10 cellular contexts compared by ENCODE assay signal in genomic region chr14:95496690-95497241, GRCh38. TPM values are rescaled to one million over a fixed set of nuclear protein-coding genes. Genes with fewer than 3 reads are reported as not detected.
A peak's percentile ranks its signal among the peaks of the same experiment; 100 is the strongest.
DNase-seq lines count a peak whose midpoint lies in the region; ATAC-seq and TF ChIP-seq lines count a peak whose summit lies in the region.
"Had no signal": no experiment of that assay in that cellular context is flagged by ENCODE, and none has a peak within 500 bp of the region (broad histone marks: within the 10 kb centered on the region; RNA-seq: fewer than 3 reads in every experiment).

No MANE protein-coding gene starts in this region.

- H3K36me3 ChIP-seq in thoracic aorta: no peaks in the 10 kb centered on the region

- H3K27me3 Mint-ChIP-seq in activated CD4-positive, alpha-beta T cell treated with anti-CD3 and anti-CD28 coated beads, Interleukin-2, amount 10 ng/mL, durations not matched to agents 24 days and 14 days: no peaks in the 10 kb centered on the region
- no peaks in the 10 kb centered on the region for H3K27me3 Mint-ChIP-seq in activated naive CD8-positive, alpha-beta T cell treated with anti-CD3 and anti-CD28 coated beads, Interleukin-2, amount 50 U/mL, for 24 hours

- no peak overlapping the region for H3K4me3 ChIP-seq in thoracic aorta

- ATAC-seq in activated naive CD8-positive, alpha-beta T cell treated with anti-CD3 and anti-CD28 coated beads, Interleukin-2, amount 50 U/mL, for 24 hours: no peak
- ATAC-seq in left colon (peak; percentile 44), thoracic aorta (ENCODE audit: insufficient number of reproducible peaks, low FRiP score, low read depth) (no peak), GM19328 (IDR thresholded peaks at IDR 0.05; ENCODE audit: unreplicated experiment) (no peak), HG03520 (IDR thresholded peaks at IDR 0.05; ENCODE audit: unreplicated experiment) (no peak)

- no peaks in the 10 kb centered on the region for H3K9me3 ChIP-seq in thoracic aorta

- no peak for TF ChIP-seq CTCF in thoracic aorta (IDR thresholded peaks at IDR 0.05)

- H3K27ac ChIP-seq in thoracic aorta: peak overlapping the region; percentile 0 to 56

- peaks cover 38% of the 10 kb centered on the region for H3K36me3 Mint-ChIP-seq in activated CD4-positive, alpha-beta T cell treated with anti-CD3 and anti-CD28 coated beads, Interleukin-2, amount 10 ng/mL, durations not matched to agents 24 days and 14 days (ENCODE audit: low read depth)
- peaks cover 29% of the 10 kb centered on the region for H3K36me3 Mint-ChIP-seq in activated naive CD8-positive, alpha-beta T cell treated with anti-CD3 and anti-CD28 coated beads, Interleukin-2, amount 50 U/mL, for 24 hours (ENCODE audit: low read depth)

- H3K4me1 ChIP-seq in thoracic aorta (ENCODE audit: control insufficient read depth in 1 of 2, low read depth in 2 of 2): peaks cover 46 to 64% of the 10 kb centered on the region in 2 donors

- H3K4me1 Mint-ChIP-seq in activated CD4-positive, alpha-beta T cell treated with anti-CD3 and anti-CD28 coated beads, Interleukin-2, amount 10 ng/mL, durations not matched to agents 24 days and 14 days: peaks cover 55% of the 10 kb centered on the region
- H3K4me1 Mint-ChIP-seq in activated naive CD8-positive, alpha-beta T cell treated with anti-CD3 and anti-CD28 coated beads, Interleukin-2, amount 50 U/mL, for 24 hours: peaks cover 61% of the 10 kb centered on the region

- peak overlapping the region; percentile 92 for H3K27ac Mint-ChIP-seq in activated CD4-positive, alpha-beta T cell treated with anti-CD3 and anti-CD28 coated beads, Interleukin-2, amount 10 ng/mL, durations not matched to agents 24 days and 14 days
- H3K27ac Mint-ChIP-seq in activated naive CD8-positive, alpha-beta T cell treated with anti-CD3 and anti-CD28 coated beads, Interleukin-2, amount 50 U/mL, for 24 hours: peak overlapping the region; percentile 88

- H3K4me3 Mint-ChIP-seq in activated CD4-positive, alpha-beta T cell treated with anti-CD3 and anti-CD28 coated beads, Interleukin-2, amount 10 ng/mL, durations not matched to agents 24 days and 14 days: peak overlapping the region; percentile 18
- H3K4me3 Mint-ChIP-seq in activated naive CD8-positive, alpha-beta T cell treated with anti-CD3 and anti-CD28 coated beads, Interleukin-2, amount 50 U/mL, for 24 hours: no peak overlapping the region

- no peak for DNase-seq in activated CD4-positive, alpha-beta T cell treated with anti-CD3 and anti-CD28 coated beads, Interleukin-2, amount 10 ng/mL, durations not matched to agents 24 days and 14 days
- DNase-seq in activated CD4-positive, alpha-beta T cell treated with anti-CD3 and anti-CD28 coated beads for 1 hour: no peak
- no peak for DNase-seq in activated naive CD8-positive, alpha-beta T cell treated with anti-CD3 and anti-CD28 coated beads, Interleukin-2, amount 50 U/mL, for 24 hours
- DNase-seq in left colon (no peak), thoracic aorta (ENCODE audit: low spot score) (no peak), NCI-H1048 (lab: John Stamatoyannopoulos, UW) (no peak)
- DNase-seq: activated CD8-positive, alpha-beta memory T cell treated with anti-CD3 and anti-CD28 coated beads, Interleukin-2, amount 50 U/mL, for 48 hours; NCI-H1417 treated with DMSO at 0.1 percent for 48 hours had no signal

- H3K27me3 ChIP-seq in thoracic aorta (replicated peaks; ENCODE audit: insufficient read depth): no peaks in the 10 kb centered on the region

- peaks cover 5% of the 10 kb centered on the region for H3K9me3 Mint-ChIP-seq in activated CD4-positive, alpha-beta T cell treated with anti-CD3 and anti-CD28 coated beads, Interleukin-2, amount 10 ng/mL, durations not matched to agents 24 days and 14 days
- peaks cover 6% of the 10 kb centered on the region for H3K9me3 Mint-ChIP-seq in activated naive CD8-positive, alpha-beta T cell treated with anti-CD3 and anti-CD28 coated beads, Interleukin-2, amount 50 U/mL, for 24 hours

- intact Hi-C loops in activated CD4-positive, alpha-beta T cell treated with anti-CD3 and anti-CD28 coated beads, Interleukin-2, amount 10 ng/mL, durations not matched to agents 24 days and 14 days (cut with micrococcal nuclease): loop anchor here (2.0 kb wide), 1 partner anchor 20 kb away; the partner anchor contains the start of gene SYNE3
- intact Hi-C loops in left colon (cut with DNase I, micrococcal nuclease): no loop called here

RNA-seq across cellular contexts. Expression of gene SYNE3, which starts 19.7 kb away (rescaled TPM):
- total RNA-seq in activated CD4-positive, alpha-beta T cell treated with anti-CD3 and anti-CD28 coated beads, Interleukin-2, amount 10 ng/mL, durations not matched to agents 24 days and 14 days: 45.2 and 46.3 TPM in 2 replicates
- total RNA-seq in left colon: 10 to 100 TPM; 11.6 to 12.1 TPM
- 10 to 100 TPM; 29.5 to 43.4 TPM for total RNA-seq in thoracic aorta

RNA-seq across cellular contexts. Expression of gene GLRX5, which starts 38.1 kb away (rescaled TPM):
- 43.7 and 45.6 TPM in 2 replicates for total RNA-seq in activated CD4-positive, alpha-beta T cell treated with anti-CD3 and anti-CD28 coated beads, Interleukin-2, amount 10 ng/mL, durations not matched to agents 24 days and 14 days
- total RNA-seq in left colon: 10 to 100 TPM; 47.4 to 56.4 TPM
- 10 to 100 TPM; 19.6 to 22.9 TPM for total RNA-seq in thoracic aorta
